In the genomic region with DNA sequence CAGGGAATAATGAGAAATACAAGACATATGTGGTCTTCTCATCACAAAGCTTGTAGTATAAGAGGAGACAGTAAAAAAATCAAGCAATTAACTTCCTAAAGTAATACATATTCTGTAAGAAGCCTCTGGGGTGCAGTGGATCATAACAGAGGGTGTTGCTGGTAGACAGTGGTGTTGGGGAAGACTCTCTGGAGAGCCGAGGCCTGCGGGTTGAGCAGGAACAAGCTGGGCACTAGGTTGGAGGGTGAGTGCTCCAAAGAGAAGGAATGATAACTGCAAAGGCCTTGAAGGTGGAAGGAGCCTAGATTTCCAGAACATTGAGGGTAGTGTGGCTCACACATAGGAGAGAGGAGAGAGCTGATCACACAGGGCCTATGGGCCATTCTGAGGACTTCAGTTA, we compare ENCODE assay signal across 12 cellular contexts. TPM values are rescaled to one million over a fixed set of nuclear protein-coding genes. Genes with fewer than 3 reads are reported as not detected.
DNase-seq lines count a peak whose midpoint lies in the region; ATAC-seq and TF ChIP-seq lines count a peak whose summit lies in the region.
"Had no signal": no experiment of that assay in that cellular context is flagged by ENCODE, and none has a peak within 500 bp of the region (broad histone marks: within the 10 kb centered on the region; RNA-seq: fewer than 3 reads in every experiment).

No MANE protein-coding gene starts in this region.

- H3K4me1 ChIP-seq in right atrium auricular region (peaks cover 0 to 8% of the 10 kb centered on the region in 2 donors), spleen (peaks cover 10 to 64% (median 28%) of the 10 kb centered on the region in 6 donors)

- 28 to 66% (median 44%) methylated on average over 2 of the region's 2 CpGs for WGBS in spleen, 5 donors

- no peak for TF ChIP-seq CTCF in right atrium auricular region (IDR thresholded peaks at IDR 0.05)
- no peak for TF ChIP-seq CTCF in spleen (IDR thresholded peaks at IDR 0.05 in 8 of 11, conservative IDR thresholded peaks at IDR 0.05 in 3 of 11)

- H3K4me1 Mint-ChIP-seq in activated T-helper 2 cell treated with anti-CD3 and anti-CD28 coated beads, Interferon-gamma antibody, Interleukin-2, Interleukin-4, amounts not matched to agents 10 μg/mL and 5 μg/mL and 100 μg/mL, durations not matched to agents 14 hours and 24 hours and 36 hours (ENCODE audit: low read depth) = peaks cover 51% of the 10 kb centered on the region

- no peaks in the 10 kb centered on the region for H3K27me3 Mint-ChIP-seq in activated T-helper 2 cell treated with anti-CD3 and anti-CD28 coated beads, Interferon-gamma antibody, Interleukin-2, Interleukin-4, amounts not matched to agents 10 μg/mL and 5 μg/mL and 100 μg/mL, durations not matched to agents 14 hours and 24 hours and 36 hours (ENCODE audit: low read depth)

- H3K9me3 ChIP-seq in KOPT-K1 (ENCODE audit: insufficient read depth, low read length, poor library complexity, severe bottlenecking) (peaks cover 38% of the 10 kb centered on the region), right atrium auricular region (no peaks in the 10 kb centered on the region), spleen (peaks cover 0 to 38% (median 24%) of the 10 kb centered on the region in 8 donors)
- H3K9me3 ChIP-seq: SK-N-SH had no signal

- H3K36me3 ChIP-seq in KOPT-K1 (ENCODE audit: insufficient read depth, low read length) (peaks cover 41% of the 10 kb centered on the region), right atrium auricular region (peaks cover 27% of the 10 kb centered on the region), spleen (peaks cover 6 to 41% (median 35%) of the 10 kb centered on the region in 6 donors)
- H3K36me3 ChIP-seq: cardiac muscle cell had no signal

- H3K27ac ChIP-seq in KOPT-K1 (ENCODE audit: low read depth, low read length, poor library complexity, severe bottlenecking) (peak overlapping the region; percentile 92), right atrium auricular region (peak overlapping the region; percentile 70 to 73), spleen (peak overlapping the region; percentile 73 to 93 (median 88))
- H3K27ac ChIP-seq: cardiac muscle cell had no signal

- no peak for DNase-seq in activated T-helper 2 cell treated with anti-CD3 and anti-CD28 coated beads, Interferon-gamma antibody, Interleukin-2, Interleukin-4, amounts not matched to agents 10 μg/mL and 5 μg/mL and 100 μg/mL, durations not matched to agents 14 hours and 24 hours and 36 hours (ENCODE audit: low spot score)
- no peak for DNase-seq in right atrium auricular region (ENCODE audit: low spot score)
- no peak for DNase-seq in spleen
- no peak for DNase-seq in NCI-H128 (lab: John Stamatoyannopoulos, UW; ENCODE audit: unreplicated experiment)
- no peak for DNase-seq in nucleus accumbens (lab: John Stamatoyannopoulos, UW)
- no peak for DNase-seq in NCI-H1105 (lab: John Stamatoyannopoulos, UW)
- DNase-seq: COR-L47, NCI-H69, SK-N-SH had no signal

- H3K27me3 ChIP-seq in right atrium auricular region (no peaks in the 10 kb centered on the region), spleen (replicated peaks in 1 of 7) (no peaks in the 10 kb centered on the region)
- H3K27me3 ChIP-seq: cardiac muscle cell had no signal

- peaks cover 22% of the 10 kb centered on the region for H3K9me3 Mint-ChIP-seq in activated T-helper 2 cell treated with anti-CD3 and anti-CD28 coated beads, Interferon-gamma antibody, Interleukin-2, Interleukin-4, amounts not matched to agents 10 μg/mL and 5 μg/mL and 100 μg/mL, durations not matched to agents 14 hours and 24 hours and 36 hours

- H3K27ac Mint-ChIP-seq in activated T-helper 2 cell treated with anti-CD3 and anti-CD28 coated beads, Interferon-gamma antibody, Interleukin-2, Interleukin-4, amounts not matched to agents 10 μg/mL and 5 μg/mL and 100 μg/mL, durations not matched to agents 14 hours and 24 hours and 36 hours = peak overlapping the region; percentile 97

- H3K4me3 ChIP-seq in right atrium auricular region (peak overlapping the region; percentile 47 to 51), spleen (peak overlapping the region; percentile 45 to 76 (median 60))
- H3K4me3 ChIP-seq: cardiac muscle cell had no signal

- intact Hi-C loops in activated T-helper 2 cell treated with anti-CD3 and anti-CD28 coated beads, Interferon-gamma antibody, Interleukin-2, Interleukin-4, amounts not matched to agents 10 μg/mL and 5 μg/mL and 100 μg/mL, durations not matched to agents 14 hours and 24 hours and 36 hours (cut with micrococcal nuclease) = loop anchor here (2.0 to 10.0 kb wide), 8 partner anchors 16 to 186 kb away; partner anchors contain the start of genes GIMAP1, GIMAP6, GIMAP7 and GIMAP8
- intact Hi-C loops in spleen (cut with DNase I; ENCODE audit: low total_unique reads) = no loop called here

- H3K36me3 Mint-ChIP-seq in activated T-helper 2 cell treated with anti-CD3 and anti-CD28 coated beads, Interferon-gamma antibody, Interleukin-2, Interleukin-4, amounts not matched to agents 10 μg/mL and 5 μg/mL and 100 μg/mL, durations not matched to agents 14 hours and 24 hours and 36 hours (ENCODE audit: low read depth) = peaks cover 50% of the 10 kb centered on the region

- no peak for ATAC-seq in GM18505 (IDR thresholded peaks at IDR 0.05; ENCODE audit: unreplicated experiment)

- no peak for TF ChIP-seq POLR2A in spleen (IDR thresholded peaks at IDR 0.05)
- TF ChIP-seq POLR2A in GM18505 (IDR thresholded peaks at IDR 0.05; ENCODE audit: borderline replicate concordance, extremely low read depth, insufficient read depth, insufficient read length) = no peak

- peak overlapping the region; percentile 89 for H3K4me3 Mint-ChIP-seq in activated T-helper 2 cell treated with anti-CD3 and anti-CD28 coated beads, Interferon-gamma antibody, Interleukin-2, Interleukin-4, amounts not matched to agents 10 μg/mL and 5 μg/mL and 100 μg/mL, durations not matched to agents 14 hours and 24 hours and 36 hours (ENCODE audit: low read depth)

RNA-seq across cellular contexts. Expression of gene GIMAP4, which starts 1.5 kb away (rescaled TPM):
- total RNA-seq in activated T-helper 2 cell treated with anti-CD3 and anti-CD28 coated beads, Interferon-gamma antibody, Interleukin-2, Interleukin-4, amounts not matched to agents 10 μg/mL and 5 μg/mL and 100 μg/mL, durations not matched to agents 14 hours and 24 hours and 36 hours = 36.7 and 39.1 TPM in 2 replicates
- 10 to 100 TPM; 22.3 to 23.5 TPM for total RNA-seq in right atrium auricular region
- 100 to 1,000 TPM; 112 to 214 (median 172) TPM for total RNA-seq in spleen
- 10 to 100 TPM; 35.9 to 86.8 (median 60.4) TPM for polyA plus RNA-seq in spleen
- polyA plus RNA-seq: cardiac muscle cell, SK-N-SH had no signal

RNA-seq across cellular contexts. Expression of gene GIMAP7, which starts 54.0 kb away (rescaled TPM):
- 22.6 and 24.1 TPM in 2 replicates for total RNA-seq in activated T-helper 2 cell treated with anti-CD3 and anti-CD28 coated beads, Interferon-gamma antibody, Interleukin-2, Interleukin-4, amounts not matched to agents 10 μg/mL and 5 μg/mL and 100 μg/mL, durations not matched to agents 14 hours and 24 hours and 36 hours
- total RNA-seq in right atrium auricular region (10 to 100 TPM; 12.7 to 12.9 TPM), spleen (100 to 1,000 TPM in 5 of 7 donors, 10 to 100 TPM in 2; 71.2 to 137 (median 102) TPM)
- polyA plus RNA-seq in spleen = 100 to 1,000 TPM in 1 of 3 donors, 10 to 100 TPM in 2; 48.7 to 103 (median 68.0) TPM
- total RNA-seq: cardiac muscle cell had no signal
- polyA plus RNA-seq: cardiac muscle cell, SK-N-SH had no signal
